Comparison of ENCODE assay signal across 24 cellular contexts in the genomic region with DNA sequence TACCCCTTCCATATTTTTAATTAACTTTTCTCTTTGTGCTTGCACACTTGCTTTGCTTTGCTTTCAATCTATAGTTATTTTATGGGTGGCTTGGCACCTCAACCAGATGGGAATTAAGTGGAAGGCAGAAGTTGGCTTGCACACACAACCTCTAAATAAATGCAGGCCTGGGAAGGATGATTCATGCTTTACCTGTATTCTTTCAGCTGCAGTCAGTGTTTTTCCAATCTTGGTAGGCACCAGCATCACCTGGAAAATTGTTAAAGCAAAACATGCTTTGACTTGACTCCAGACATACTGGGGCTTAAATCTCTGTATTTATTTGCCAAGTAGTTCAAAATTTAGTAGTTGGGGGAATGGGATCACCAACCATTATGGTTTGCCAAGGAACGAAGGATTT.
DNase-seq lines count a peak whose midpoint lies in the region; ATAC-seq, FAIRE-seq and TF ChIP-seq lines count a peak whose summit lies in the region.
"Had no signal": no experiment of that assay in that cellular context is flagged by ENCODE, and none has a peak within 500 bp of the region (broad histone marks: within the 10 kb centered on the region; RNA-seq: fewer than 3 reads in every experiment).

No MANE protein-coding gene starts in this region.

- no peak for TF ChIP-seq EP300 in sigmoid colon (IDR thresholded peaks at IDR 0.05)

- H3K4me1 ChIP-seq in sigmoid colon (peaks cover 0 to 20% (median 11%) of the 10 kb centered on the region in 4 donors), testis (peaks cover 4% of the 10 kb centered on the region)

- no peaks in the 10 kb centered on the region for H3K27me3 ChIP-seq in bronchial epithelial cell (ENCODE audit: control insufficient read depth, insufficient read depth, low read length)
- H3K27me3 ChIP-seq in sigmoid colon: no peaks in the 10 kb centered on the region
- no peaks in the 10 kb centered on the region for H3K27me3 ChIP-seq in testis
- H3K27me3 ChIP-seq: SJCRH30 had no signal

- H3K9me3 ChIP-seq in sigmoid colon (no peaks in the 10 kb centered on the region), testis (no peaks in the 10 kb centered on the region)
- H3K9me3 ChIP-seq: SJCRH30 had no signal

- no peak for ATAC-seq in left cardiac atrium
- ATAC-seq: CD8-positive, alpha-beta T cell; PC-3; Right ventricle myocardium inferior; SK-N-SH treated with all-trans-retinoic acid at 6 μM for 48 hours had no signal

- WGBS in sigmoid colon, 2 donors: 89 to 91% methylated on average over 1 of the region's 1 CpG
- 76 to 89% methylated on average over 1 of the region's 1 CpG for WGBS in testis, 2 donors

- TF ChIP-seq POLR2A in sigmoid colon (IDR thresholded peaks at IDR 0.05) (no peak), testis (IDR thresholded peaks at IDR 0.05) (no peak)

- H3K4me3 ChIP-seq in bronchial epithelial cell (ENCODE audit: low read depth, low read length) (no peak overlapping the region), sigmoid colon (no peak overlapping the region), testis (no peak overlapping the region)
- H3K4me3 ChIP-seq: GM23248, SJCRH30 had no signal

- DNase-seq in NCI-H69 (lab: John Stamatoyannopoulos, UW): peak; percentile 55
- peak; percentile 23 for DNase-seq in bronchial epithelial cell (ENCODE audit: low read depth)
- DNase-seq in sigmoid colon: no peak
- no peak for DNase-seq in testis
- no peak for DNase-seq in left cardiac atrium
- no peak for DNase-seq in amniotic stem cell (lab: John Stamatoyannopoulos, UW)
- DNase-seq: Caco-2; CD8-positive, alpha-beta T cell; GM23248; H9; NCI-H1048; NCI-H1417; NCI-H1694; NCI-H2029 treated with DMSO at 0.1 percent for 48 hours; NCI-H524; NCI-H82; NK-92 treated with Interleukin-12 subunit alpha and Interleukin-12 subunit beta, amount 100 ng/mL, for 24 hours; PC-3; SJCRH30 had no signal

- no peak for TF ChIP-seq CTCF in bronchial epithelial cell (IDR thresholded peaks at IDR 0.05; ENCODE audit: insufficient read depth, low read length, severe bottlenecking)
- TF ChIP-seq CTCF in sigmoid colon (IDR thresholded peaks at IDR 0.05): no peak
- no peak for TF ChIP-seq CTCF in testis (IDR thresholded peaks at IDR 0.05)

- H3K36me3 ChIP-seq in bronchial epithelial cell (ENCODE audit: control insufficient read depth, insufficient read depth, low read length): no peaks in the 10 kb centered on the region
- no peaks in the 10 kb centered on the region for H3K36me3 ChIP-seq in sigmoid colon
- no peaks in the 10 kb centered on the region for H3K36me3 ChIP-seq in testis (ENCODE audit: low read depth, missing control alignments)
- H3K36me3 ChIP-seq: SJCRH30 had no signal

- FAIRE-seq in bronchial epithelial cell (lab: Jason Lieb, UNC) (no peak), islet of Langerhans (lab: Jason Lieb, UNC) (peak; percentile 30)
- FAIRE-seq: G401.6 had no signal

- peak overlapping the region in 3 of 4 donors; percentile 11 to 48 (median 42) for H3K27ac ChIP-seq in sigmoid colon
- H3K27ac ChIP-seq in testis: no peak overlapping the region
- H3K27ac ChIP-seq: C4-2B, GM23248, SJCRH30 had no signal

- intact Hi-C loops in sigmoid colon (cut with DNase I) (no loop called here), testis (cut with DNase I; ENCODE audit: low total_unique reads) (no loop called here), left cardiac atrium (cut with DNase I) (no loop called here)

Comparison
In these comparisons a context has a peak if more than half of its experiments do, and no peak if none do; other contexts are left out.
1. DNase-seq: peak in NCI-H69 (single experiment) and bronchial epithelial cell (single experiment); none in sigmoid colon (single experiment), testis (single experiment), left cardiac atrium (single experiment) and amniotic stem cell (single experiment).
2. H3K27ac ChIP-seq: peak in sigmoid colon (3 of 4); none in testis (0 of 2).